ENCODE assay signal across 1 cellular context in genomic region chr4:102514298-102514964, GRCh38.
A peak's percentile ranks its signal among the peaks of the same experiment; 100 is the strongest.
TF ChIP-seq lines count a peak whose summit lies in the region.

No MANE protein-coding gene starts in this region.

TF ChIP-seq in GM12878, 131 proteins besides CTCF, POLR2A, EP300 and RAD21:
- TF ChIP-seq E2F8 (IDR thresholded peaks at IDR 0.05; ENCODE audit: low read depth, partially characterized antibody) (no peak), ASH2L (IDR thresholded peaks at IDR 0.05; ENCODE audit: borderline replicate concordance, low read depth) (no peak), FOXK2 (IDR thresholded peaks at IDR 0.05) (no peak), POLR2AphosphoS5 (IDR thresholded peaks at IDR 0.05; ENCODE audit: low read length) (peak; percentile 65)
TF ChIP-seq in GM12878: peak in this region for 1.
